In the genomic region with DNA sequence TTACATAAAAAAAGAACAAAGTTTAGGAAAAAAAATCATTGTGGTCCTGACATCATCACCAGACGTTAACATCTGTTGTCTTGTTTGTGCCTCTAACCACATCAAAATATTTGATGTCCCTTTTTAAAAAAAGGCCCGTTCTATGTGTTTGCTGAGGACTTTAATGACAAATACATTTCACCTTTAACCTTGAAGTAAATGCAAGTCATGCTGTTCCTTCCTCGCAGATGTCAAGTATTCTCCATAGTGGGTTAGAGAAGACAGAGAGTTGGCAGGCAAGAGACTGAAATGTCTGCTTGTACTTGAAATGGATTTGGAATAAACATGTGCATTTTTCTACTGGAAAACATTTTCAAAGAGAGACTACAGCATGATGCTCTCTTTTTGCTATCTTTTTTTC, we compare ENCODE assay signal across 24 cellular contexts.
"Had no signal": no experiment of that assay in that cellular context is flagged by ENCODE, and none has a peak within 500 bp of the region (broad histone marks: within the 10 kb centered on the region; RNA-seq: fewer than 3 reads in every experiment).

No MANE protein-coding gene starts in this region.

- H3K27ac ChIP-seq: left ventricle myocardium inferior, ovary, right atrium auricular region, skin epidermis, stomach, testis, thyroid gland, vagina had no signal

- H3K27me3 ChIP-seq: ovary, right atrium auricular region, stomach, testis, thyroid gland, transverse colon, upper lobe of left lung, vagina had no signal

- H3K36me3 ChIP-seq: left ventricle myocardium inferior, ovary, right atrium auricular region, stomach, thyroid gland, transverse colon, upper lobe of left lung, vagina had no signal

- H3K4me3 ChIP-seq: left ventricle myocardium inferior, lung, mucosa of descending colon, ovary, right atrium auricular region, skin epidermis, stomach, testis, thyroid gland, transverse colon, upper lobe of left lung, vagina had no signal

- ATAC-seq: mucosa of descending colon; naive thymus-derived CD4-positive, alpha-beta T cell; natural killer cell treated with Interleukin-12 subunit alpha and Interleukin-12 subunit beta and Interleukin-15 and Interleukin-18, amount 100 ng/mL, for 72 hours; sciatic nerve; stimulated activated naive B cell treated with anti-CD40 and anti-IgM and Interleukin-4, amounts not matched to agents 10 μg/mL and 1 μg/mL and 100 μg/mL, for 72 hours; stimulated activated naive CD8-positive, alpha-beta T cell treated with anti-CD3 and anti-CD28 coated beads, Interleukin-15, Interleukin-2, amounts not matched to agents 100 U/mL and 50 U/mL, for 24 hours had no signal

- DNase-seq: islet precursor cell; left ventricle myocardium inferior; mesendoderm; midbrain; mucosa of descending colon; naive thymus-derived CD4-positive, alpha-beta T cell; ovary; stimulated activated CD4-positive, alpha-beta T cell treated with anti-CD3 and anti-CD28 coated beads, Interleukin-12 subunit alpha, Interleukin-12 subunit beta, amount 100 ng/mL, for 4 hours; stimulated activated CD4-positive, alpha-beta T cell treated with anti-CD3 and anti-CD28 coated beads, Interleukin-15, amount 100 ng/mL, for 24 hours; stimulated activated CD4-positive, alpha-beta T cell treated with anti-CD3 and anti-CD28 coated beads, Interleukin-2, amount 100 ng/mL, for 24 hours; stimulated activated CD4-positive, alpha-beta T cell treated with anti-CD3 and anti-CD28 coated beads, Interleukin-4, amount 100 ng/mL, for 1 hour; stimulated activated naive B cell treated with anti-CD40 and anti-IgM and Interleukin-4, amounts not matched to agents 10 μg/mL and 1 μg/mL and 100 μg/mL, for 72 hours; stimulated activated naive CD8-positive, alpha-beta T cell treated with anti-CD3 and anti-CD28 coated beads, Interleukin-15, Interleukin-2, amounts not matched to agents 100 U/mL and 50 U/mL, for 24 hours; stomach; testis; thyroid gland; transverse colon; upper lobe of left lung had no signal

- H3K9me3 ChIP-seq: mucosa of descending colon, ovary, right atrium auricular region, stomach, testis, thyroid gland, transverse colon, upper lobe of left lung, vagina had no signal

- H3K4me1 ChIP-seq: left ventricle myocardium inferior, right atrium auricular region, stomach, testis, thyroid gland, transverse colon, upper lobe of left lung, vagina had no signal
